ENCODE assay signal across 20 cellular contexts in genomic region chr18:69659142-69659651, GRCh38.
DNase-seq lines count a peak whose midpoint lies in the region; TF ChIP-seq lines count a peak whose summit lies in the region.
"Had no signal": no experiment of that assay in that cellular context is flagged by ENCODE, and none has a peak within 500 bp of the region (broad histone marks: within the 10 kb centered on the region; RNA-seq: fewer than 3 reads in every experiment).

No MANE protein-coding gene starts in this region.

- TF ChIP-seq CTCF in chondrocyte (IDR thresholded peaks at IDR 0.05), result no peak
- no peak for TF ChIP-seq CTCF in vagina (IDR thresholded peaks at IDR 0.05)

- no peak overlapping the region for H3K27ac ChIP-seq in vagina
- no peak overlapping the region for H3K27ac ChIP-seq in Karpas-422 (ENCODE audit: low read length)
- H3K27ac ChIP-seq: brain microvascular endothelial cell, lower lobe of right lung had no signal

- no peak overlapping the region for H2AFZ ChIP-seq in Karpas-422 (ENCODE audit: low read length)

- H3K9me2 ChIP-seq in Karpas-422 (replicated peaks; ENCODE audit: insufficient read depth, low read length), result no peaks in the 10 kb centered on the region

- H3K4me3 Mint-ChIP-seq in chondrocyte (ENCODE audit: unreplicated experiment), result no peak overlapping the region
- H3K4me3 Mint-ChIP-seq: activated CD8-positive, alpha-beta T cell treated with anti-CD3 and anti-CD28 coated beads, Interleukin-2, amount 10 ng/mL, durations not matched to agents 7 days and 5 days; activated naive CD8-positive, alpha-beta T cell treated with anti-CD3 and anti-CD28 coated beads for 36 hours; activated T-cell treated with anti-CD3 and anti-CD28 coated beads, Interleukin-2, amount 50 U/mL, for 72 hours; H9; immature natural killer cell; naive B cell had no signal

- H3K9me3 Mint-ChIP-seq in chondrocyte (ENCODE audit: low read depth), result no peaks in the 10 kb centered on the region
- H3K9me3 Mint-ChIP-seq: activated naive CD8-positive, alpha-beta T cell treated with anti-CD3 and anti-CD28 coated beads for 36 hours; activated T-cell treated with anti-CD3 and anti-CD28 coated beads, Interleukin-2, amount 50 U/mL, for 72 hours; H9; immature natural killer cell; naive B cell had no signal

- POLR2A ChIA-PET in HEK293T (lab: Yijun Ruan, JAX), result no interaction called here

- TF ChIP-seq POLR2A in vagina (IDR thresholded peaks at IDR 0.05), result no peak

- no peaks in the 10 kb centered on the region for H4K20me1 ChIP-seq in Karpas-422 (ENCODE audit: insufficient read depth, low read depth, low read length)

- H3K9ac ChIP-seq in Karpas-422 (ENCODE audit: low read length), result no peak overlapping the region

- peak; percentile 22 for DNase-seq in COR-L47 (lab: John Stamatoyannopoulos, UW)
- peak; percentile 84 for DNase-seq in NCI-H1092 (lab: John Stamatoyannopoulos, UW)
- DNase-seq in NCI-H510A (lab: John Stamatoyannopoulos, UW), result peak; percentile 68
- DNase-seq in cerebellar cortex (ENCODE audit: low spot score), result peak; percentile 31
- no peak for DNase-seq in chondrocyte (ENCODE audit: low spot score)
- DNase-seq in vagina (ENCODE audit: extremely low spot score in 2 of 2), result no peak
- DNase-seq in HEK293T (ENCODE audit: extremely low spot score), result no peak
- no peak for DNase-seq in Karpas-422
- DNase-seq: activated CD8-positive, alpha-beta T cell treated with anti-CD3 and anti-CD28 coated beads, Interleukin-2, amount 10 ng/mL, durations not matched to agents 7 days and 5 days; activated naive CD8-positive, alpha-beta T cell treated with anti-CD3 and anti-CD28 coated beads for 36 hours; activated T-cell treated with anti-CD3 and anti-CD28 coated beads, Interleukin-2, amount 50 U/mL, for 72 hours; brain microvascular endothelial cell; Caco-2; dermis blood vessel endothelial cell; erythroblast; H9; immature natural killer cell; lower lobe of right lung; naive B cell; NCI-H446 had no signal

- H3K4me1 Mint-ChIP-seq in chondrocyte (ENCODE audit: low read depth), result peaks cover 4% of the 10 kb centered on the region
- H3K4me1 Mint-ChIP-seq: activated naive CD8-positive, alpha-beta T cell treated with anti-CD3 and anti-CD28 coated beads for 36 hours; naive B cell had no signal

- CTCF ChIA-PET in HEK293T (lab: Yijun Ruan, JAX), result no interaction called here

- peaks cover 2% of the 10 kb centered on the region for H3K27me3 Mint-ChIP-seq in chondrocyte (ENCODE audit: low read depth)
- H3K27me3 Mint-ChIP-seq: naive B cell had no signal

- no peaks in the 10 kb centered on the region for H3K9me3 ChIP-seq in vagina
- H3K9me3 ChIP-seq in Karpas-422 (ENCODE audit: low read length), result no peaks in the 10 kb centered on the region
- H3K9me3 ChIP-seq: Caco-2, lower lobe of right lung had no signal

- H3K36me3 ChIP-seq in vagina (no peaks in the 10 kb centered on the region), Karpas-422 (ENCODE audit: insufficient read depth, low read length) (no peaks in the 10 kb centered on the region)
- H3K36me3 ChIP-seq: brain microvascular endothelial cell, lower lobe of right lung had no signal

- no peaks in the 10 kb centered on the region for H3K79me2 ChIP-seq in Karpas-422 (ENCODE audit: low read length)

- intact Hi-C loops in vagina (cut with DNase I), result no loop called here

- H3K27me3 ChIP-seq in vagina (no peaks in the 10 kb centered on the region), Karpas-422 (ENCODE audit: low read length) (no peaks in the 10 kb centered on the region)
- H3K27me3 ChIP-seq: brain microvascular endothelial cell had no signal

- H3K4me2 ChIP-seq in Karpas-422 (ENCODE audit: low read depth, low read length, poor library complexity, severe bottlenecking), result no peak overlapping the region

- H3K4me3 ChIP-seq in vagina (no peak overlapping the region), Karpas-422 (ENCODE audit: low read length) (no peak overlapping the region)
- H3K4me3 ChIP-seq: lower lobe of right lung had no signal

- no peak overlapping the region for H3K27ac Mint-ChIP-seq in chondrocyte (ENCODE audit: unreplicated experiment)
- H3K27ac Mint-ChIP-seq: activated CD8-positive, alpha-beta T cell treated with anti-CD3 and anti-CD28 coated beads, Interleukin-2, amount 10 ng/mL, durations not matched to agents 7 days and 5 days; activated naive CD8-positive, alpha-beta T cell treated with anti-CD3 and anti-CD28 coated beads for 36 hours; immature natural killer cell; naive B cell had no signal

- no peaks in the 10 kb centered on the region for H3K4me1 ChIP-seq in vagina
- no peaks in the 10 kb centered on the region for H3K4me1 ChIP-seq in Karpas-422 (ENCODE audit: low read length)
- H3K4me1 ChIP-seq: Caco-2, lower lobe of right lung had no signal

- no peaks in the 10 kb centered on the region for H3K36me3 Mint-ChIP-seq in chondrocyte (ENCODE audit: low read depth)
- H3K36me3 Mint-ChIP-seq: activated naive CD8-positive, alpha-beta T cell treated with anti-CD3 and anti-CD28 coated beads for 36 hours; naive B cell had no signal

TF ChIP-seq in HEK293T, 16 proteins besides CTCF, POLR2A, EP300 and RAD21:
- TF ChIP-seq ZNF384 (IDR thresholded peaks at IDR 0.05) (no peak), SUZ12 (IDR thresholded peaks at IDR 0.05) (no peak), BHLHE40 (IDR thresholded peaks at IDR 0.05; ENCODE audit: borderline replicate concordance) (no peak), SP1 (IDR thresholded peaks at IDR 0.05) (no peak), FOXK2 (IDR thresholded peaks at IDR 0.05) (no peak), FOXA1 (IDR thresholded peaks at IDR 0.05) (no peak), ARNT (IDR thresholded peaks at IDR 0.05) (no peak), NFRKB (IDR thresholded peaks at IDR 0.05) (no peak), PKNOX1 (IDR thresholded peaks at IDR 0.05) (no peak)

Comparison
In these comparisons a context has a peak if more than half of its experiments do, and no peak if none do; other contexts are left out.
1. DNase-seq: peak in COR-L47 (single experiment), NCI-H1092 (single experiment), NCI-H510A (single experiment) and cerebellar cortex (single experiment); none in chondrocyte (single experiment), vagina (0 of 2), HEK293T (single experiment) and Karpas-422 (single experiment).